In the genomic region with DNA sequence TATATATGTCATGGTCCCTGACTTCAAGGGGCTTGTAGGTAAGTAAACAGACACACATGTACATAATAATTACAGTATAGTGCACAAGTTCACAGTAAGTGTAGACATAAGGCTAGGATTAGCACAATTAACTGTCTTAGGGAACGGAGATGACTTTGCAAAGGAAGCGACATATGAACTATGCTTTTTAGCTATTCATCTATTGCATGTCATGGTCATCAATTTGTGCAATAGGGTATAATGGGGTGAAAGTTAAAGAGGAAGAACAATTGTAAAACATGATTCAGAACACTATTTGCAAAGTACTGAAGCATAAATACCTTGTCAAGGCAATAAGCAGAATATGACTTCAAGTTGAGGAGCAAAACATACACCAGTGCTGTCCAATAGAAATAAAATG, we compare ENCODE assay signal across 28 cellular contexts.
"Had no signal": no experiment of that assay in that cellular context is flagged by ENCODE, and none has a peak within 500 bp of the region (broad histone marks: within the 10 kb centered on the region; RNA-seq: fewer than 3 reads in every experiment).

No MANE protein-coding gene starts in this region.

- H3K9me3 ChIP-seq: adrenal gland, breast epithelium, Peyer's patch had no signal

- H3K4me1 ChIP-seq: adrenal gland, breast epithelium, Peyer's patch had no signal

- H3K36me3 ChIP-seq: adrenal gland, breast epithelium, Peyer's patch had no signal

- ATAC-seq: activated CD8-positive, alpha-beta T cell treated with anti-CD3 and anti-CD28 coated beads, Interleukin-2, amount 10 ng/mL, durations not matched to agents 7 days and 5 days; K562; WTC11 had no signal

- H3K4me3 ChIP-seq: adrenal gland, breast epithelium, K562, Peyer's patch had no signal

- H3K27me3 ChIP-seq: adrenal gland, breast epithelium, Peyer's patch had no signal

- DNase-seq: activated CD4-positive, alpha-beta T cell treated with anti-CD3 and anti-CD28 coated beads for 48 hours; activated CD4-positive, alpha-beta T cell treated with anti-CD3 and anti-CD28 coated beads, Interleukin-2, amount 50 U/mL, for 4 hours; activated CD4-positive, CD25-positive, alpha-beta regulatory T cell treated with anti-CD3 and anti-CD28 coated beads, Interleukin-2, amount 50 U/mL, for 72 hours; activated CD8-positive, alpha-beta memory T cell treated with anti-CD3 and anti-CD28 coated beads, Interleukin-2, amount 50 U/mL, for 48 hours; activated CD8-positive, alpha-beta T cell treated with anti-CD3 and anti-CD28 coated beads, Interleukin-2, amount 10 ng/mL, durations not matched to agents 7 days and 5 days; activated naive CD4-positive, alpha-beta T cell treated with anti-CD3 and anti-CD28 coated beads, Interleukin-2, amount 50 U/mL, for 16 hours; activated naive CD8-positive, alpha-beta T cell treated with anti-CD3 and anti-CD28 coated beads, Interleukin-2, amount 10 ng/mL, durations not matched to agents 7 days and 5 days; activated T-cell treated with anti-CD3 and anti-CD28 coated beads, Interleukin-2, amount 50 U/mL, for 1 hour; adrenal gland; aorta; caudate nucleus; Karpas-422; MM.1S; NCI-H1092 treated with DMSO at 0.1 percent for 48 hours; NCI-H1436; NCI-H1694 treated with DMSO at 0.1 percent for 48 hours; NCI-H2029 treated with DMSO at 0.1 percent for 48 hours; NCI-H345; NCI-H510A treated with DMSO at 0.1 percent for 48 hours; NCI-H69; NK-92 treated with Interleukin-12 subunit alpha and Interleukin-12 subunit beta, amount 100 ng/mL, for 24 hours; OCI-M1; Peyer's patch; Right ventricle myocardium superior had no signal

- H3K27ac ChIP-seq: adrenal gland, breast epithelium, Peyer's patch, RWPE1 had no signal
